20 cellular contexts compared by ENCODE assay signal in the genomic region with DNA sequence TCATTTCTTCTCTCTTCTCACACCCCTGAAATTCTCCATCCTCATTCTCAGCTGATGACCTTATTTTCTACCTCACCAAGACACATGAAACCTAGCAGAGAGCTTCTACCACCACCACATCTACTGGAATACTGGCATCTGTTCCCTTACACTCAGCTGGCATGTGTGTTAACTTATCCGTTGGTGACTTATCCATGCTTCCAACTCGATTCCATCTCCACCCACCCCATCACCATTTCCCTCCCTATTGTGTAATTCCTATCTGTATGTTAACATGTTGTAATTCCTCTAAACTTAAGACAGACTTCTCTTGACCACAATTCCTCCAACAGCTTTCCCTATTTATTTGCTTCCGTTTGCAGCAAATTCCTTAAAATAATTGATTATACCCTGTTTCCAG. TPM values are rescaled to one million over a fixed set of nuclear protein-coding genes. Genes with fewer than 3 reads are reported as not detected.
DNase-seq lines count a peak whose midpoint lies in the region; ATAC-seq and TF ChIP-seq lines count a peak whose summit lies in the region.
"Had no signal": no experiment of that assay in that cellular context is flagged by ENCODE, and none has a peak within 500 bp of the region (broad histone marks: within the 10 kb centered on the region; RNA-seq: fewer than 3 reads in every experiment).

No MANE protein-coding gene starts in this region.

- H3K36me3 Mint-ChIP-seq in natural killer cell treated with Interleukin-12 subunit alpha and Interleukin-12 subunit beta and Interleukin-15 and Interleukin-18, amount 100 ng/mL, for 72 hours = no peaks in the 10 kb centered on the region

- no peak overlapping the region for H3K4me3 ChIP-seq in AG09309 (ENCODE audit: control insufficient read depth, low read depth, low read length)
- H3K4me3 ChIP-seq in epithelial cell of esophagus (ENCODE audit: low read length) = no peak overlapping the region
- H3K4me3 ChIP-seq: gastrocnemius medialis, spleen had no signal

- peak; percentile 68 for DNase-seq in AG09309 (ENCODE audit: low read depth)
- DNase-seq in LHCN-M2 (ENCODE audit: low read depth) = peak; percentile 56
- peak; percentile 60 for DNase-seq in epithelial cell of esophagus (ENCODE audit: low read depth)
- DNase-seq in natural killer cell treated with Interleukin-12 subunit alpha and Interleukin-12 subunit beta and Interleukin-15 and Interleukin-18, amount 100 ng/mL, for 72 hours (ENCODE audit: low spot score) = no peak
- DNase-seq in NCI-H226 = no peak
- no peak for DNase-seq in activated CD8-positive, alpha-beta memory T cell treated with anti-CD3 and anti-CD28 coated beads for 24 hours
- DNase-seq: activated CD4-positive, alpha-beta T cell treated with anti-CD3 and anti-CD28 coated beads for 4 hours; AML-193; cerebellar nuclear complex; gastrocnemius medialis; Kasumi-1; NCI-H1105 treated with DMSO at 0.1 percent for 48 hours; NCI-H526 treated with DMSO at 0.1 percent for 48 hours; spleen; SW 1271 had no signal

- no peaks in the 10 kb centered on the region for H3K9me3 Mint-ChIP-seq in natural killer cell treated with Interleukin-12 subunit alpha and Interleukin-12 subunit beta and Interleukin-15 and Interleukin-18, amount 100 ng/mL, for 72 hours
- H3K9me3 Mint-ChIP-seq: neural crest cell had no signal

- H3K27ac Mint-ChIP-seq in natural killer cell treated with Interleukin-12 subunit alpha and Interleukin-12 subunit beta and Interleukin-15 and Interleukin-18, amount 100 ng/mL, for 72 hours = peak overlapping the region; percentile 44 to 51

- peaks cover 6 to 33% of the 10 kb centered on the region in 2 donors for H3K27me3 Mint-ChIP-seq in natural killer cell treated with Interleukin-12 subunit alpha and Interleukin-12 subunit beta and Interleukin-15 and Interleukin-18, amount 100 ng/mL, for 72 hours

- H3K4me3 Mint-ChIP-seq in natural killer cell treated with Interleukin-12 subunit alpha and Interleukin-12 subunit beta and Interleukin-15 and Interleukin-18, amount 100 ng/mL, for 72 hours = no peak overlapping the region
- H3K4me3 Mint-ChIP-seq: neural crest cell had no signal

- no peak for ATAC-seq in natural killer cell treated with Interleukin-12 subunit alpha and Interleukin-12 subunit beta and Interleukin-15 and Interleukin-18, amount 100 ng/mL, for 72 hours
- ATAC-seq in GM21825 (IDR thresholded peaks at IDR 0.05; ENCODE audit: unreplicated experiment) (no peak), HG03045 (IDR thresholded peaks at IDR 0.05; ENCODE audit: unreplicated experiment) (no peak)
- ATAC-seq: gastrocnemius medialis, Right ventricle myocardium inferior had no signal

- TF ChIP-seq CTCF in AG09309 (IDR thresholded peaks at IDR 0.05; ENCODE audit: control insufficient read depth, insufficient read depth, low read depth, low read length, missing control alignments) (no peak), epithelial cell of esophagus (IDR thresholded peaks at IDR 0.05; ENCODE audit: insufficient read depth, low read depth, low read length, missing control alignments) (no peak)

- H3K4me1 Mint-ChIP-seq in natural killer cell treated with Interleukin-12 subunit alpha and Interleukin-12 subunit beta and Interleukin-15 and Interleukin-18, amount 100 ng/mL, for 72 hours (ENCODE audit: low read depth in 2 of 2) = peaks cover 12 to 14% of the 10 kb centered on the region in 2 donors

RNA-seq across cellular contexts. Expression of gene C1S, which starts 15.4 kb away (rescaled TPM):
- 14.8 and 26.9 TPM in 2 replicates for total RNA-seq in LHCN-M2 (2014; rRNA removed)
- polyA plus RNA-seq in LHCN-M2 (2012) = 12.7 TPM
- total RNA-seq in natural killer cell treated with Interleukin-12 subunit alpha and Interleukin-12 subunit beta and Interleukin-15 and Interleukin-18, amount 100 ng/mL, for 72 hours = 1 to 10 TPM; 1.3 to 4.3 TPM

RNA-seq across cellular contexts. Expression of gene C1R, which starts 16.3 kb away (rescaled TPM):
- total RNA-seq in LHCN-M2 (2014; rRNA removed) = 63.0 and 131 TPM in 2 replicates
- polyA plus RNA-seq in LHCN-M2 (2012) = 63.1 TPM
- total RNA-seq in natural killer cell treated with Interleukin-12 subunit alpha and Interleukin-12 subunit beta and Interleukin-15 and Interleukin-18, amount 100 ng/mL, for 72 hours = 1 to 10 TPM; 1.6 to 1.7 TPM

RNA-seq across cellular contexts. Expression of gene C1RL, which starts 33.1 kb away (rescaled TPM):
- 17.9 and 24.7 TPM in 2 replicates for total RNA-seq in LHCN-M2 (2014; rRNA removed)
- polyA plus RNA-seq in LHCN-M2 (2012) = 6.9 TPM
- total RNA-seq in natural killer cell treated with Interleukin-12 subunit alpha and Interleukin-12 subunit beta and Interleukin-15 and Interleukin-18, amount 100 ng/mL, for 72 hours = 10 to 100 TPM; 24.8 to 29.1 TPM

RNA-seq across cellular contexts. Expression of gene RBP5, which starts 52.8 kb away (rescaled TPM):
- total RNA-seq in LHCN-M2 (2014; rRNA removed) = not detected in 2 replicates
- polyA plus RNA-seq in LHCN-M2 (2012) = 0.87 TPM
- total RNA-seq in natural killer cell treated with Interleukin-12 subunit alpha and Interleukin-12 subunit beta and Interleukin-15 and Interleukin-18, amount 100 ng/mL, for 72 hours = not detected
- total RNA-seq: gastrocnemius medialis, pulmonary artery endothelial cell had no signal

RNA-seq across cellular contexts. Expression of gene CLSTN3, which starts 54.2 kb away (rescaled TPM):
- 4.0 and 4.6 TPM in 2 replicates for total RNA-seq in LHCN-M2 (2014; rRNA removed)
- polyA plus RNA-seq in LHCN-M2 (2012) = 4.0 TPM
- 10 to 100 TPM; 36.3 to 40.0 TPM for total RNA-seq in natural killer cell treated with Interleukin-12 subunit alpha and Interleukin-12 subunit beta and Interleukin-15 and Interleukin-18, amount 100 ng/mL, for 72 hours

Comparison
In these comparisons a context has a peak if more than half of its experiments do, and no peak if none do; other contexts are left out.
1. DNase-seq: peak in AG09309 (single experiment), LHCN-M2 (single experiment) and epithelial cell of esophagus (single experiment); none in natural killer cell treated with Interleukin-12 subunit alpha and Interleukin-12 subunit beta and Interleukin-15 and Interleukin-18, amount 100 ng/mL, for 72 hours (single experiment), NCI-H226 (single experiment) and activated CD8-positive, alpha-beta memory T cell treated with anti-CD3 and anti-CD28 coated beads for 24 hours (single experiment).
2. RNA of gene C1R, which starts 16.3 kb away (total RNA-seq): 63.0 to 131 TPM in LHCN-M2; 1.6 to 1.7 TPM in natural killer cell treated with Interleukin-12 subunit alpha and Interleukin-12 subunit beta and Interleukin-15 and Interleukin-18, amount 100 ng/mL, for 72 hours; every median in the first group is over 10 times any median in the second.